In genomic region chr3:32502089-32502943, GRCh38 we compare ENCODE assay signal across 8 cellular contexts. TPM values are rescaled to one million over a fixed set of nuclear protein-coding genes. Genes with fewer than 3 reads are reported as not detected.
DNase-seq lines count a peak whose midpoint lies in the region; ATAC-seq and TF ChIP-seq lines count a peak whose summit lies in the region.

CMTM6 (minus strand) TSS chr3:32502852; CDS start chr3:32502745, 107 bp downstream.

- DNase-seq in DMS153 treated with DMSO at 0.1 percent for 48 hours (lab: John Stamatoyannopoulos, UW; ENCODE audit: unreplicated experiment) (peak; percentile 22), RWPE1 (ENCODE audit: low spot score) (peak; percentile 93), fibroblast of peridontal ligament (ENCODE audit: extremely low read depth) (peak; percentile 76)
- peak; percentile 68 for DNase-seq in activated T-helper 2 cell treated with anti-CD3 and anti-CD28 coated beads, Interferon-gamma antibody, Interleukin-2, Interleukin-4, amounts not matched to agents 10 μg/mL and 5 μg/mL and 100 μg/mL, durations not matched to agents 14 hours and 24 hours and 36 hours (ENCODE audit: low spot score)
- peak; percentile 87 for DNase-seq in natural killer cell treated with Interleukin-12 subunit alpha and Interleukin-12 subunit beta and Interleukin-15 and Interleukin-18, amount 100 ng/mL, for 72 hours (ENCODE audit: low spot score)
- DNase-seq in stimulated activated naive CD4-positive, alpha-beta T cell (lab: John Stamatoyannopoulos, UW) = peak; percentile 70 to 82 (median 76)

- peak within 1 kb of the TSS; percentile 94 for H3K4me3 Mint-ChIP-seq in activated T-helper 2 cell treated with anti-CD3 and anti-CD28 coated beads, Interferon-gamma antibody, Interleukin-2, Interleukin-4, amounts not matched to agents 10 μg/mL and 5 μg/mL and 100 μg/mL, durations not matched to agents 14 hours and 24 hours and 36 hours (ENCODE audit: low read depth)
- H3K4me3 Mint-ChIP-seq in natural killer cell treated with Interleukin-12 subunit alpha and Interleukin-12 subunit beta and Interleukin-15 and Interleukin-18, amount 100 ng/mL, for 72 hours = peak within 1 kb of the TSS; percentile 92

- peak within 1 kb of the TSS; percentile 87 for H3K4me3 ChIP-seq in HUES48 (ENCODE audit: low read depth, low read length)

- H3K4me1 ChIP-seq in HUES48 (ENCODE audit: control insufficient read depth, insufficient read depth, low read length) = peaks cover 14% of the 10 kb centered on the region

- H3K36me3 Mint-ChIP-seq in activated T-helper 2 cell treated with anti-CD3 and anti-CD28 coated beads, Interferon-gamma antibody, Interleukin-2, Interleukin-4, amounts not matched to agents 10 μg/mL and 5 μg/mL and 100 μg/mL, durations not matched to agents 14 hours and 24 hours and 36 hours (ENCODE audit: low read depth) = peaks cover 24% of the 10 kb centered on the region
- peaks cover 5% of the 10 kb centered on the region for H3K36me3 Mint-ChIP-seq in natural killer cell treated with Interleukin-12 subunit alpha and Interleukin-12 subunit beta and Interleukin-15 and Interleukin-18, amount 100 ng/mL, for 72 hours

- peak within 1 kb of the TSS; percentile 45 for H3K9ac ChIP-seq in HUES48 (ENCODE audit: low read depth, low read length)

- H3K27ac ChIP-seq in HUES48 (ENCODE audit: low read depth, low read length) (peak within 1 kb of the TSS; percentile 93), RWPE1 (peak within 1 kb of the TSS; percentile 87)

- H3K9me3 Mint-ChIP-seq in activated T-helper 2 cell treated with anti-CD3 and anti-CD28 coated beads, Interferon-gamma antibody, Interleukin-2, Interleukin-4, amounts not matched to agents 10 μg/mL and 5 μg/mL and 100 μg/mL, durations not matched to agents 14 hours and 24 hours and 36 hours = no peaks in the 10 kb centered on the region
- no peaks in the 10 kb centered on the region for H3K9me3 Mint-ChIP-seq in natural killer cell treated with Interleukin-12 subunit alpha and Interleukin-12 subunit beta and Interleukin-15 and Interleukin-18, amount 100 ng/mL, for 72 hours

- CTCF ChIA-PET in RWPE1 (lab: Yijun Ruan, JAX) = interaction anchor here (0.6 kb wide), 1 partner anchor 162 kb away, joined by 3 read pairs; no protein-coding TSS in a partner anchor

- TF ChIP-seq CTCF in RWPE1 (conservative IDR thresholded peaks at IDR 0.05; ENCODE audit: low read depth) = no peak

- POLR2A ChIA-PET in RWPE1 (lab: Yijun Ruan, JAX; ENCODE audit: low non-redundant PET) = no interaction called here

- H3K27me3 Mint-ChIP-seq in activated T-helper 2 cell treated with anti-CD3 and anti-CD28 coated beads, Interferon-gamma antibody, Interleukin-2, Interleukin-4, amounts not matched to agents 10 μg/mL and 5 μg/mL and 100 μg/mL, durations not matched to agents 14 hours and 24 hours and 36 hours (ENCODE audit: low read depth) = peaks cover 4% of the 10 kb centered on the region
- H3K27me3 Mint-ChIP-seq in natural killer cell treated with Interleukin-12 subunit alpha and Interleukin-12 subunit beta and Interleukin-15 and Interleukin-18, amount 100 ng/mL, for 72 hours = no peaks in the 10 kb centered on the region

- ATAC-seq in GM21390 (IDR thresholded peaks at IDR 0.05; ENCODE audit: unreplicated experiment) = peak; percentile 72
- ATAC-seq in natural killer cell treated with Interleukin-12 subunit alpha and Interleukin-12 subunit beta and Interleukin-15 and Interleukin-18, amount 100 ng/mL, for 72 hours = peak; percentile 95

- H3K4me1 Mint-ChIP-seq in activated T-helper 2 cell treated with anti-CD3 and anti-CD28 coated beads, Interferon-gamma antibody, Interleukin-2, Interleukin-4, amounts not matched to agents 10 μg/mL and 5 μg/mL and 100 μg/mL, durations not matched to agents 14 hours and 24 hours and 36 hours (ENCODE audit: low read depth) = peaks cover 31% of the 10 kb centered on the region
- H3K4me1 Mint-ChIP-seq in natural killer cell treated with Interleukin-12 subunit alpha and Interleukin-12 subunit beta and Interleukin-15 and Interleukin-18, amount 100 ng/mL, for 72 hours (ENCODE audit: low read depth in 2 of 2) = peaks cover 16 to 39% of the 10 kb centered on the region in 2 donors

- H3K36me3 ChIP-seq in HUES48 (ENCODE audit: control insufficient read depth, insufficient read depth, low read length) = no peaks in the 10 kb centered on the region

- peak within 1 kb of the TSS; percentile 85 for H3K27ac Mint-ChIP-seq in activated T-helper 2 cell treated with anti-CD3 and anti-CD28 coated beads, Interferon-gamma antibody, Interleukin-2, Interleukin-4, amounts not matched to agents 10 μg/mL and 5 μg/mL and 100 μg/mL, durations not matched to agents 14 hours and 24 hours and 36 hours
- H3K27ac Mint-ChIP-seq in natural killer cell treated with Interleukin-12 subunit alpha and Interleukin-12 subunit beta and Interleukin-15 and Interleukin-18, amount 100 ng/mL, for 72 hours = peak within 1 kb of the TSS; percentile 87 to 91

- intact Hi-C loops in activated T-helper 2 cell treated with anti-CD3 and anti-CD28 coated beads, Interferon-gamma antibody, Interleukin-2, Interleukin-4, amounts not matched to agents 10 μg/mL and 5 μg/mL and 100 μg/mL, durations not matched to agents 14 hours and 24 hours and 36 hours (cut with micrococcal nuclease) = loop anchor here (1.0 to 10.0 kb wide), 2 partner anchors 68 to 592 kb away; partner anchors contain the start of genes DYNC1LI1, GLB1 and TMPPE

- no peaks in the 10 kb centered on the region for H3K27me3 ChIP-seq in HUES48 (ENCODE audit: control insufficient read depth, insufficient read depth, low read length)

- H3K9me3 ChIP-seq in HUES48 (ENCODE audit: control insufficient read depth, insufficient read depth, low read length) = no peaks in the 10 kb centered on the region

RNA-seq across cellular contexts. Expression of gene CMTM6, which starts in this region (rescaled TPM):
- total RNA-seq in activated T-helper 2 cell treated with anti-CD3 and anti-CD28 coated beads, Interferon-gamma antibody, Interleukin-2, Interleukin-4, amounts not matched to agents 10 μg/mL and 5 μg/mL and 100 μg/mL, durations not matched to agents 14 hours and 24 hours and 36 hours = 107 and 108 TPM in 2 replicates
- 10 to 100 TPM; 48.6 to 83.0 TPM for total RNA-seq in natural killer cell treated with Interleukin-12 subunit alpha and Interleukin-12 subunit beta and Interleukin-15 and Interleukin-18, amount 100 ng/mL, for 72 hours

Comparison
In these comparisons a context has a peak if more than half of its experiments do, and no peak if none do; other contexts are left out.
1. Peak in every context shown above with its lines: DNase-seq, ATAC-seq, H3K4me3 ChIP-seq and H3K27ac ChIP-seq.
2. DNase-seq: peak in every context shown above with its lines; median percentile 93 in RWPE1; 87 in natural killer cell treated with Interleukin-12 subunit alpha and Interleukin-12 subunit beta and Interleukin-15 and Interleukin-18, amount 100 ng/mL, for 72 hours; 76 in fibroblast of peridontal ligament; 76 in stimulated activated naive CD4-positive, alpha-beta T cell; 68 in activated T-helper 2 cell treated with anti-CD3 and anti-CD28 coated beads, Interferon-gamma antibody, Interleukin-2, Interleukin-4, amounts not matched to agents 10 μg/mL and 5 μg/mL and 100 μg/mL, durations not matched to agents 14 hours and 24 hours and 36 hours; 22 in DMS153 treated with DMSO at 0.1 percent for 48 hours.